In the genomic region with DNA sequence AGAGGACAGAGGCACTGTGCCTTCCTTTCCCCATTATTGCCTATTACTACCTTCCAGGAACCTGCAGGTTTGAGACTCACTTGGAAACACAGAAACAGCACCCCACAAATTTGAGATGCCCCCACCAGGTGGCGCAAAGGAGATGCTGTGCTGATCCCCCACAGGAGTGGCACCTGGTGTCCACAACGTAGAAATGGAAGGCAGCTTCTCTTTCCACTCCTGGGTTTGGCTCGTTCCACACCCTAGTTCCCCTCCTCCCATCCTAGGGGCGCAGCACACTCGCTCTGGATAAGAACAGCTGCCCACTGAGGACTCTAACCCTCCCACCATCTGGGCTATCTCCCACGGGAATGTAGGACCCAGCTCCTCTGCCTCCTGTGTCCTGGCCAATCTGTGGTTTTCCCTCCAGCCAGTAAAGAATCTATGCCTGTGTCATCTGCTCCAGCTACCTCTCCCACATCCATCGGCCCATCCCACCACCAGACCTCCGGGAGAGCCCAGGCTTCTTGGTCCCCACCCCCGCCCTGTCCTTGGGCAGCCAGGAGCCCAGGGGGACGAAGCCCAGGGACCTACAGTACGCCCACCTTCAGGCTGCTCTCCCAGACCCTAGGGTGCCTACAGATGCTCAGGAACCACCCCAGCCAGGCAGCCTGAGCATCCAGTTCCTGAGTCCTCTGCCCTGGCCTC, we compare ENCODE assay signal across 8 cellular contexts. TPM values are rescaled to one million over a fixed set of nuclear protein-coding genes. Genes with fewer than 3 reads are reported as not detected.
DNase-seq lines count a peak whose midpoint lies in the region; ATAC-seq and TF ChIP-seq lines count a peak whose summit lies in the region.

No MANE protein-coding gene starts in this region.

- no peaks in the 10 kb centered on the region for H4K20me1 ChIP-seq in BLaER1 treated with 17β-estradiol and CSF1 and Interleukin-3, amounts not matched to agents 10 nM and 100 nM

- no peaks in the 10 kb centered on the region for H3K9me3 ChIP-seq in BLaER1 treated with 17β-estradiol and CSF1 and Interleukin-3, amounts not matched to agents 10 nM and 100 nM (replicated peaks in 1 of 11)
- no peaks in the 10 kb centered on the region for H3K9me3 ChIP-seq in right lobe of liver

- WGBS in right lobe of liver (ENCODE audit: insufficient coverage, low coverage, low lambda C conversion rate, missing lambda C conversion rate): 20% methylated on average over 7 of the region's 11 CpGs

- DNase-seq in NCI-H748 (lab: John Stamatoyannopoulos, UW; ENCODE audit: unreplicated experiment) (peak; percentile 87), dermis blood vessel endothelial cell (peak; percentile 92), right lobe of liver (peak; percentile 81)
- peak; percentile 95 for DNase-seq in activated CD4-positive, alpha-beta T cell treated with anti-CD3 and anti-CD28 coated beads, Interleukin-2, amount 50 U/mL, for 1 hour
- peak; percentile 82 to 87 for DNase-seq in stimulated activated CD4-positive, alpha-beta T cell treated with anti-CD3 and anti-CD28 coated beads, Interleukin-4, amount 100 ng/mL, for 4 hours

- intact Hi-C loops in right lobe of liver (cut with DNase I): no loop called here

- peak overlapping the region; percentile 83 to 98 (median 94) for H3K4me2 ChIP-seq in BLaER1 treated with 17β-estradiol and CSF1 and Interleukin-3, amounts not matched to agents 10 nM and 100 nM

- TF ChIP-seq CTCF in right lobe of liver (IDR thresholded peaks at IDR 0.05): peak; percentile 73 to 84 (median 80)

- peak overlapping the region in 9 of 10 experiments; percentile 76 to 97 (median 93); a peak in 14 of 20 replicates for H3K4me3 ChIP-seq in BLaER1 treated with 17β-estradiol and CSF1 and Interleukin-3, amounts not matched to agents 10 nM and 100 nM
- no peak overlapping the region for H3K4me3 ChIP-seq in right lobe of liver

- peaks cover 0 to 19% (median 9%) of the 10 kb centered on the region in 11 experiments; a peak in 13 of 22 replicates for H3K36me3 ChIP-seq in BLaER1 treated with 17β-estradiol and CSF1 and Interleukin-3, amounts not matched to agents 10 nM and 100 nM
- no peaks in the 10 kb centered on the region for H3K36me3 ChIP-seq in right lobe of liver

- H3K27me3 ChIP-seq in BLaER1 treated with 17β-estradiol and CSF1 and Interleukin-3, amounts not matched to agents 10 nM and 100 nM: no peaks in the 10 kb centered on the region
- no peaks in the 10 kb centered on the region for H3K27me3 ChIP-seq in right lobe of liver

- ATAC-seq in HG03378 (IDR thresholded peaks at IDR 0.05; ENCODE audit: unreplicated experiment) (peak; percentile 36), right lobe of liver (peak; percentile 58 to 61 (median 60)), HG03439 (IDR thresholded peaks at IDR 0.05; ENCODE audit: unreplicated experiment) (no peak)

- peaks cover 36 to 48% (median 42%) of the 10 kb centered on the region in 10 experiments for H3K4me1 ChIP-seq in BLaER1 treated with 17β-estradiol and CSF1 and Interleukin-3, amounts not matched to agents 10 nM and 100 nM
- H3K4me1 ChIP-seq in right lobe of liver: peaks cover 0 to 14% (median 0%) of the 10 kb centered on the region in 4 donors

- H3K9ac ChIP-seq in BLaER1 treated with 17β-estradiol and CSF1 and Interleukin-3, amounts not matched to agents 10 nM and 100 nM: peak overlapping the region in 10 of 11 experiments; percentile 88 to 100 (median 94); a peak in 20 of 22 replicates

- peak overlapping the region; percentile 89 to 100 (median 97); a peak in 21 of 22 replicates for H3K27ac ChIP-seq in BLaER1 treated with 17β-estradiol and CSF1 and Interleukin-3, amounts not matched to agents 10 nM and 100 nM
- H3K27ac ChIP-seq in right lobe of liver: no peak overlapping the region

- no peak for TF ChIP-seq POLR2A in right lobe of liver (IDR thresholded peaks at IDR 0.05)

RNA-seq across cellular contexts. Expression of gene THBS3, which starts 0.7 kb away (rescaled TPM):
- total RNA-seq in dermis blood vessel endothelial cell: 15.9 and 16.2 TPM in 2 replicates
- 10 to 100 TPM in 3 of 6 experiments, 1 to 10 TPM in 3; 4.0 to 14.4 (median 10.5) TPM for total RNA-seq in right lobe of liver

RNA-seq across cellular contexts. Expression of gene MTX1, which starts 1.5 kb away (rescaled TPM):
- total RNA-seq in dermis blood vessel endothelial cell (49.3 and 50.2 TPM in 2 replicates), right lobe of liver (10 to 100 TPM; 20.0 to 50.7 (median 23.9) TPM)

RNA-seq across cellular contexts. Expression of gene TRIM46, which starts 33.4 kb away (rescaled TPM):
- 4.1 and 4.7 TPM in 2 replicates for total RNA-seq in dermis blood vessel endothelial cell
- under 1 TPM in 2 of 6 experiments, not detected in 4; 0.09 to 0.15 TPM for total RNA-seq in right lobe of liver

RNA-seq across cellular contexts. Expression of gene KRTCAP2, which starts 33.9 kb away (rescaled TPM):
- total RNA-seq in dermis blood vessel endothelial cell (64.4 and 128 TPM in 2 replicates), right lobe of liver (100 to 1,000 TPM in 3 of 6 experiments, 10 to 100 TPM in 3; 85.5 to 145 (median 99.9) TPM)

RNA-seq across cellular contexts. Expression of gene ENTREP3, which starts 48.2 kb away (rescaled TPM):
- 6.5 and 12.3 TPM in 2 replicates for total RNA-seq in dermis blood vessel endothelial cell
- total RNA-seq in right lobe of liver: 10 to 100 TPM in 2 of 6 experiments, 1 to 10 TPM in 4; 7.2 to 13.0 (median 9.6) TPM

Comparison
In these comparisons a context has a peak if more than half of its experiments do, and no peak if none do; other contexts are left out.
1. H3K27ac ChIP-seq: peak in BLaER1 treated with 17β-estradiol and CSF1 and Interleukin-3, amounts not matched to agents 10 nM and 100 nM (11 of 11); none in right lobe of liver (0 of 3).
2. H3K4me3 ChIP-seq: peak in BLaER1 treated with 17β-estradiol and CSF1 and Interleukin-3, amounts not matched to agents 10 nM and 100 nM (9 of 10); none in right lobe of liver (0 of 3).
3. Peak in every context shown above with its lines, with median percentiles within 50 percentile points of each other: DNase-seq.